Comparison of ENCODE assay signal across 16 cellular contexts in genomic region chr9:14352549-14352948, GRCh38. TPM values are rescaled to one million over a fixed set of nuclear protein-coding genes. Genes with fewer than 3 reads are reported as not detected.
DNase-seq lines count a peak whose midpoint lies in the region; ATAC-seq, FAIRE-seq and TF ChIP-seq lines count a peak whose summit lies in the region.
"Had no signal": no experiment of that assay in that cellular context is flagged by ENCODE, and none has a peak within 500 bp of the region (broad histone marks: within the 10 kb centered on the region; RNA-seq: fewer than 3 reads in every experiment).

No MANE protein-coding gene starts in this region.

- H3K27me3 Mint-ChIP-seq in GM23338 (ENCODE audit: insufficient read depth, low read depth, poor library complexity) (peaks cover 67% of the 10 kb centered on the region), astrocyte (ENCODE audit: low read depth, unreplicated experiment) (peaks cover 87% of the 10 kb centered on the region), nephron (ENCODE audit: low read depth) (peaks cover 47% of the 10 kb centered on the region)

- H3K4me3 ChIP-seq in BE2C (ENCODE audit: low read depth, low read length) = no peak overlapping the region
- H3K4me3 ChIP-seq in GM23338 = no peak overlapping the region
- no peak overlapping the region for H3K4me3 ChIP-seq in astrocyte (ENCODE audit: insufficient read depth, low read depth, low read length)

- H3K9me2 ChIP-seq in GM23338 (ENCODE audit: insufficient read depth) = no peaks in the 10 kb centered on the region

- H2AFZ ChIP-seq in GM23338 (0 out of 2 replicates have a peak overlapping the region, but pooled peaks have one; percentile 5), astrocyte (ENCODE audit: low read depth, low read length) (no peak overlapping the region)

- H3K79me2 ChIP-seq in GM23338 (replicated peaks; ENCODE audit: insufficient read depth) = no peaks in the 10 kb centered on the region
- H3K79me2 ChIP-seq in astrocyte (ENCODE audit: insufficient read depth, low read length) = peaks cover 25% of the 10 kb centered on the region

- no peak for FAIRE-seq in astrocyte (lab: Jason Lieb, UNC)

- H3K36me3 ChIP-seq in BE2C = no peaks in the 10 kb centered on the region
- H3K36me3 ChIP-seq in GM23338 (ENCODE audit: insufficient read depth) = peaks cover 5% of the 10 kb centered on the region; the same call in 1 of the 2 replicates
- H3K36me3 ChIP-seq in astrocyte (ENCODE audit: insufficient read depth, low read length) = no peaks in the 10 kb centered on the region

- H3K27ac ChIP-seq in GM23338 (ENCODE audit: low read depth) (no peak overlapping the region), astrocyte (ENCODE audit: low read depth, low read length) (no peak overlapping the region)

- H3K9ac ChIP-seq in astrocyte (ENCODE audit: low read length) = no peak overlapping the region

- H3K4me3 Mint-ChIP-seq in GM23338 (no peak overlapping the region), astrocyte (ENCODE audit: unreplicated experiment) (no peak overlapping the region), nephron (peak overlapping the region in 2 of 3 experiments; percentile 10 to 44)
- H3K4me3 Mint-ChIP-seq: activated naive CD8-positive, alpha-beta T cell treated with anti-CD3 and anti-CD28 coated beads, Interleukin-2, amount 10 ng/mL, durations not matched to agents 7 days and 5 days; CD4-positive, CD25-positive, alpha-beta regulatory T cell; dendritic cell treated with granulocyte-macrophage colony-stimulating factor and Interleukin-4, amounts not matched to agents 40 ng/mL and 50 ng/mL, for 4 days; naive B cell; WTC11 had no signal

- H3K4me1 Mint-ChIP-seq in GM23338 = peaks cover 54% of the 10 kb centered on the region
- H3K4me1 Mint-ChIP-seq in astrocyte (ENCODE audit: low read depth, unreplicated experiment) = no peaks in the 10 kb centered on the region
- H3K4me1 Mint-ChIP-seq in nephron = peaks cover 82% of the 10 kb centered on the region

- H3K36me3 Mint-ChIP-seq in GM23338 (ENCODE audit: low read depth) (no peaks in the 10 kb centered on the region), astrocyte (ENCODE audit: low read depth, unreplicated experiment) (no peaks in the 10 kb centered on the region), nephron (ENCODE audit: low read depth) (peaks cover under 1% of the 10 kb centered on the region)
- H3K36me3 Mint-ChIP-seq: activated naive CD8-positive, alpha-beta T cell treated with anti-CD3 and anti-CD28 coated beads, Interleukin-2, amount 10 ng/mL, durations not matched to agents 7 days and 5 days; CD4-positive, CD25-positive, alpha-beta regulatory T cell; naive B cell; WTC11 had no signal

- no peaks in the 10 kb centered on the region for H3K27me3 ChIP-seq in BE2C
- H3K27me3 ChIP-seq in GM23338 (ENCODE audit: insufficient read depth) = peaks cover 72% of the 10 kb centered on the region
- H3K27me3 ChIP-seq in astrocyte (ENCODE audit: insufficient read depth, low read length) = peaks cover 72% of the 10 kb centered on the region

- H3K4me1 ChIP-seq in BE2C = peaks cover 13% of the 10 kb centered on the region
- H3K4me1 ChIP-seq in GM23338 (ENCODE audit: insufficient read depth) = peaks cover 72% of the 10 kb centered on the region
- H3K4me1 ChIP-seq in astrocyte (ENCODE audit: insufficient read depth, low read length) = peaks cover 34% of the 10 kb centered on the region

- DNase-seq in BE2C (peak; percentile 45), GM23338 (ENCODE audit: low spot score) (no peak), astrocyte (ENCODE audit: low read depth) (no peak), SIG-M5 (lab: John Stamatoyannopoulos, UW) (no peak), occipital lobe (lab: John Stamatoyannopoulos, UW) (no peak), HT-29 (ENCODE audit: low spot score) (no peak)
- DNase-seq: activated naive CD8-positive, alpha-beta T cell treated with anti-CD3 and anti-CD28 coated beads, Interleukin-2, amount 10 ng/mL, durations not matched to agents 7 days and 5 days; CD4-positive, CD25-positive, alpha-beta regulatory T cell; HFFc6; MV-4-11; naive B cell; stimulated activated naive CD4-positive, alpha-beta T cell treated with Interleukin-2 at 50 U/mL for 16 hours had no signal

- TF ChIP-seq CTCF in BE2C (IDR thresholded peaks at IDR 0.05; ENCODE audit: low read depth, low read length) = no peak
- no peak for TF ChIP-seq CTCF in GM23338 (conservative IDR thresholded peaks at IDR 0.05; ENCODE audit: low read depth in 2 of 2)
- no peak for TF ChIP-seq CTCF in astrocyte (IDR thresholded peaks at IDR 0.05; ENCODE audit: insufficient read depth, low read depth, low read length)
- no peak for TF ChIP-seq CTCF in nephron (IDR thresholded peaks at IDR 0.05; ENCODE audit: unreplicated experiment in 3 of 3)

- H3K9me3 ChIP-seq in BE2C = no peaks in the 10 kb centered on the region
- H3K9me3 ChIP-seq in astrocyte (ENCODE audit: insufficient read depth, low read depth, low read length) = no peaks in the 10 kb centered on the region

- H3F3A ChIP-seq in GM23338 (replicated peaks; ENCODE audit: low read depth) = peaks cover 6% of the 10 kb centered on the region; the same call in 1 of the 2 replicates

- H3K9me3 Mint-ChIP-seq in GM23338 (no peaks in the 10 kb centered on the region; the same call in 2 of the 3 replicates), astrocyte (ENCODE audit: unreplicated experiment) (no peaks in the 10 kb centered on the region), nephron (no peaks in the 10 kb centered on the region)
- H3K9me3 Mint-ChIP-seq: activated naive CD8-positive, alpha-beta T cell treated with anti-CD3 and anti-CD28 coated beads, Interleukin-2, amount 10 ng/mL, durations not matched to agents 7 days and 5 days; dendritic cell treated with granulocyte-macrophage colony-stimulating factor and Interleukin-4, amounts not matched to agents 40 ng/mL and 50 ng/mL, for 4 days; HFFc6; WTC11 had no signal

- H4K20me1 ChIP-seq in GM23338 (replicated peaks; ENCODE audit: insufficient read depth) (no peaks in the 10 kb centered on the region), astrocyte (ENCODE audit: insufficient read depth, low read length) (no peaks in the 10 kb centered on the region)

- H3K27ac Mint-ChIP-seq in GM23338 (no peak overlapping the region), astrocyte (ENCODE audit: unreplicated experiment) (no peak overlapping the region), nephron (peak overlapping the region in 1 of 3 experiments; percentile 66)
- H3K27ac Mint-ChIP-seq: activated naive CD8-positive, alpha-beta T cell treated with anti-CD3 and anti-CD28 coated beads, Interleukin-2, amount 10 ng/mL, durations not matched to agents 7 days and 5 days; CD4-positive, CD25-positive, alpha-beta regulatory T cell; dendritic cell treated with granulocyte-macrophage colony-stimulating factor and Interleukin-4, amounts not matched to agents 40 ng/mL and 50 ng/mL, for 4 days; HFFc6; WTC11 had no signal

- H3K4me2 ChIP-seq in GM23338 (no peak overlapping the region), astrocyte (ENCODE audit: low read length) (peak overlapping the region; percentile 80)

- no peak for ATAC-seq in GM23338
- ATAC-seq in GM18520 (IDR thresholded peaks at IDR 0.05; ENCODE audit: unreplicated experiment) = no peak

TF ChIP-seq in GM23338, 12 proteins besides CTCF, POLR2A, EP300 and RAD21:
- TF ChIP-seq ZNF114 (CRISPR knock-in tag; IDR thresholded peaks at IDR 0.05) (no peak), ZNF331 (CRISPR knock-in tag; IDR thresholded peaks at IDR 0.05; ENCODE audit: low read depth) (no peak), EZH2phosphoT487 (IDR thresholded peaks at IDR 0.05; ENCODE audit: unreplicated experiment) (no peak), CREB1 (CRISPR knock-in tag; IDR thresholded peaks at IDR 0.05; ENCODE audit: low read depth) (no peak), NANOG (IDR thresholded peaks at IDR 0.05; ENCODE audit: borderline replicate concordance) (no peak)

RNA-seq across cellular contexts. Expression of gene NFIB, which starts 38.6 kb away (rescaled TPM):
- polyA plus RNA-seq in BE2C (2012; ENCODE audit: insufficient read depth, insufficient read length, low read depth) = 9.2 TPM
- 2.6 and 4.7 TPM in 2 replicates for total RNA-seq in GM23338 (2014; rRNA removed; shearing (Covaris generic))
- 2.4 and 3.9 TPM in 2 replicates for polyA plus RNA-seq in GM23338 (2016; fragmentation: Nextera tagmentation; extraction: Ambion mirVana)
- 8.8 and 9.4 TPM in 2 replicates for total RNA-seq in astrocyte
- total RNA-seq in occipital lobe = 159 TPM
- total RNA-seq in HT-29 (2014; rRNA removed; shearing (Covaris generic)) = 13.6 and 29.5 TPM in 2 replicates
- total RNA-seq: activated naive CD8-positive, alpha-beta T cell treated with anti-CD3 and anti-CD28 coated beads, Interleukin-2, amount 10 ng/mL, durations not matched to agents 7 days and 5 days had no signal
- polyA plus RNA-seq: CD4-positive, CD25-positive, alpha-beta regulatory T cell had no signal

Comparison
In these comparisons a context has a peak if more than half of its experiments do, and no peak if none do; other contexts are left out.
1. H3K4me3 Mint-ChIP-seq: peak in nephron (2 of 3); none in GM23338 (single experiment) and astrocyte (single experiment).